ENCODE assay signal across 8 cellular contexts in genomic region chr16:29806096-29806579, GRCh38. TPM values are rescaled to one million over a fixed set of nuclear protein-coding genes. Genes with fewer than 3 reads are reported as not detected.
DNase-seq lines count a peak whose midpoint lies in the region; ATAC-seq and TF ChIP-seq lines count a peak whose summit lies in the region.

Gene MAZ (plus strand): TSS chr16:29806529. CDS start chr16:29806702, 173 bp downstream.

- no peaks in the 10 kb centered on the region for H3K9me3 Mint-ChIP-seq in activated naive CD4-positive, alpha-beta T cell treated with anti-CD3 and anti-CD28 coated beads, Interleukin-2, amount 50 U/mL, for 24 hours
- H3K9me3 Mint-ChIP-seq in progenitor cell of endocrine pancreas (ENCODE audit: low read depth) = no peaks in the 10 kb centered on the region

- H3K4me1 Mint-ChIP-seq in activated naive CD4-positive, alpha-beta T cell treated with anti-CD3 and anti-CD28 coated beads, Interleukin-2, amount 50 U/mL, for 24 hours = peaks cover 44% of the 10 kb centered on the region
- H3K4me1 Mint-ChIP-seq in progenitor cell of endocrine pancreas (ENCODE audit: low read depth) = peaks cover 22% of the 10 kb centered on the region

- peaks cover 5% of the 10 kb centered on the region for H3K36me3 Mint-ChIP-seq in activated naive CD4-positive, alpha-beta T cell treated with anti-CD3 and anti-CD28 coated beads, Interleukin-2, amount 50 U/mL, for 24 hours
- peaks cover 8% of the 10 kb centered on the region for H3K36me3 Mint-ChIP-seq in progenitor cell of endocrine pancreas (ENCODE audit: insufficient read depth)

- intact Hi-C loops in Right ventricle myocardium superior (cut with DNase I) = loop anchor here (10.0 kb wide), 1 partner anchor 1119 kb away; the partner anchor contains the start of gene FBXL19

- TF ChIP-seq CTCF in progenitor cell of endocrine pancreas (IDR thresholded peaks at IDR 0.05; ENCODE audit: unreplicated experiment) = no peak

- no peak for ATAC-seq in Right ventricle myocardium superior (ENCODE audit: poor library complexity)
- no peak for ATAC-seq in GM21367 (IDR thresholded peaks at IDR 0.05; ENCODE audit: unreplicated experiment)

- peak within 1 kb of the TSS; percentile 100 for H3K4me3 Mint-ChIP-seq in activated naive CD4-positive, alpha-beta T cell treated with anti-CD3 and anti-CD28 coated beads, Interleukin-2, amount 50 U/mL, for 24 hours
- H3K4me3 Mint-ChIP-seq in progenitor cell of endocrine pancreas (ENCODE audit: low read depth) = peak within 1 kb of the TSS; percentile 95

- no peaks in the 10 kb centered on the region for H3K27me3 Mint-ChIP-seq in activated naive CD4-positive, alpha-beta T cell treated with anti-CD3 and anti-CD28 coated beads, Interleukin-2, amount 50 U/mL, for 24 hours
- H3K27me3 Mint-ChIP-seq in progenitor cell of endocrine pancreas = no peaks in the 10 kb centered on the region

- DNase-seq in stimulated activated CD4-positive, alpha-beta T cell treated with anti-CD3 and anti-CD28 coated beads, Interleukin-12 subunit alpha, Interleukin-12 subunit beta, amount 100 ng/mL, for 24 hours (ENCODE audit: low read depth in 2 of 2) = peak; percentile 61 to 67
- no peak for DNase-seq in stimulated activated CD4-positive, alpha-beta T cell treated with anti-CD3 and anti-CD28 coated beads, Interleukin-1b, Interleukin-23, amount 100 ng/mL, for 48 hours
- DNase-seq in NCI-H526 (lab: John Stamatoyannopoulos, UW) = peak; percentile 94 to 95
- no peak for DNase-seq in Right ventricle myocardium superior
- DNase-seq in progenitor cell of endocrine pancreas (ENCODE audit: low spot score, unreplicated experiment) = no peak
- no peak for DNase-seq in GM19238 (ENCODE audit: insufficient read length, low spot score)

- H3K27ac Mint-ChIP-seq in activated naive CD4-positive, alpha-beta T cell treated with anti-CD3 and anti-CD28 coated beads, Interleukin-2, amount 50 U/mL, for 24 hours = peak within 1 kb of the TSS; percentile 100
- peak within 1 kb of the TSS; percentile 99 for H3K27ac Mint-ChIP-seq in progenitor cell of endocrine pancreas

RNA-seq across cellular contexts. Expression of gene MAZ, which starts in this region (rescaled TPM):
- total RNA-seq in Right ventricle myocardium superior (74.0 TPM), progenitor cell of endocrine pancreas (345 and 347 TPM in 2 replicates)

Comparison
In these comparisons a context has a peak if more than half of its experiments do, and no peak if none do; other contexts are left out.
1. DNase-seq: peak in stimulated activated CD4-positive, alpha-beta T cell treated with anti-CD3 and anti-CD28 coated beads, Interleukin-12 subunit alpha, Interleukin-12 subunit beta, amount 100 ng/mL, for 24 hours (2 of 2) and NCI-H526 (2 of 2); none in stimulated activated CD4-positive, alpha-beta T cell treated with anti-CD3 and anti-CD28 coated beads, Interleukin-1b, Interleukin-23, amount 100 ng/mL, for 48 hours (single experiment), Right ventricle myocardium superior (single experiment), progenitor cell of endocrine pancreas (single experiment) and GM19238 (single experiment).